15 cellular contexts compared by ENCODE assay signal in genomic region chr17:5033352-5034015, GRCh38. TPM values are rescaled to one million over a fixed set of nuclear protein-coding genes. Genes with fewer than 3 reads are reported as not detected.
DNase-seq lines count a peak whose midpoint lies in the region; ATAC-seq, FAIRE-seq and TF ChIP-seq lines count a peak whose summit lies in the region.
"Had no signal": no experiment of that assay in that cellular context is flagged by ENCODE, and none has a peak within 500 bp of the region (broad histone marks: within the 10 kb centered on the region; RNA-seq: fewer than 3 reads in every experiment).

No MANE protein-coding gene starts in this region.

- H3K23ac ChIP-seq in H1 (ENCODE audit: insufficient read length): no peak overlapping the region

- CTCF ChIA-PET in H1 (lab: Charles Lee; ENCODE audit: partially characterized antibody): interaction anchor here (0.7 to 11.5 kb wide), 5 partner anchors 8 to 270 kb away, joined by 3 to 102 read pairs (median 5); no protein-coding TSS in a partner anchor
- CTCF ChIA-PET in activated CD4-positive, alpha-beta T cell treated with anti-CD3 and anti-CD28 coated beads, Interleukin-2, amount 10 ng/mL, durations not matched to agents 7 days and 5 days (lab: Charles Lee): interaction anchor here (0.6 to 1.4 kb wide), 2 partner anchors 9 to 12 kb away, joined by 3 to 7 read pairs; no protein-coding TSS in a partner anchor

- no peak overlapping the region for H4K5ac ChIP-seq in H1 (ENCODE audit: insufficient read length, low read depth, low read length)

- 83% methylated on average over 12 of the region's 13 CpGs; no CpG with 5 or more reads in 1 of the 2 experiments for WGBS in H1 (ENCODE audit: extremely low coverage in 1 of 2, insufficient coverage in 1 of 2, insufficient read length in 1 of 2, insufficient replicate concordance in 2 of 2, low coverage in 1 of 2, low lambda C conversion rate in 2 of 2, missing lambda C conversion rate in 1 of 2), 2 experiments

- H3K4me3 Mint-ChIP-seq in progenitor cell of endocrine pancreas (ENCODE audit: low read depth): no peak overlapping the region
- H3K4me3 Mint-ChIP-seq in activated CD4-positive, alpha-beta T cell treated with anti-CD3 and anti-CD28 coated beads, Interleukin-2, amount 10 ng/mL, durations not matched to agents 7 days and 5 days: no peak overlapping the region

- peaks cover 0 to 14% (median 1%) of the 10 kb centered on the region in 4 experiments; a peak in 5 of 7 replicates for H3K27me3 ChIP-seq in H1 (replicated peaks in 1 of 4; ENCODE audit: control insufficient read depth in 3 of 4, extremely low read depth in 1 of 4, insufficient read depth in 3 of 4, low read length in 3 of 4)

- H2BK15ac ChIP-seq in H1 (ENCODE audit: low read length): peak overlapping the region; percentile 61; the same call in 1 of the 2 replicates

- no peak overlapping the region for H3K9ac ChIP-seq in H1 (replicated peaks in 1 of 4; ENCODE audit: extremely low read depth in 1 of 4, low read depth in 3 of 4, low read length in 3 of 4)

- ATAC-seq in HG03565 (IDR thresholded peaks at IDR 0.05; ENCODE audit: unreplicated experiment): no peak

- POLR2A ChIA-PET in H1 (lab: Charles Lee; ENCODE audit: partially characterized antibody): interaction anchor here (1.5 to 1.7 kb wide), 2 partner anchors 12 to 37 kb away, joined by 3 to 5 read pairs; no protein-coding TSS in a partner anchor
- POLR2A ChIA-PET in activated CD4-positive, alpha-beta T cell treated with anti-CD3 and anti-CD28 coated beads, Interleukin-2, amount 10 ng/mL, durations not matched to agents 7 days and 5 days (lab: Charles Lee): no interaction called here

- H3K79me1 ChIP-seq in H1 (ENCODE audit: low read depth, low read length): no peaks in the 10 kb centered on the region

- H4K20me1 ChIP-seq in H1 (replicated peaks in 1 of 2; ENCODE audit: control insufficient read depth in 1 of 2, insufficient read depth in 2 of 2, low read length in 2 of 2): no peaks in the 10 kb centered on the region

- no peaks in the 10 kb centered on the region; a peak in 1 of 7 replicates for H3K4me1 ChIP-seq in H1 (replicated peaks in 1 of 4; ENCODE audit: control insufficient read depth in 3 of 4, insufficient read depth in 4 of 4, low read length in 3 of 4)

- H4K8ac ChIP-seq in H1 (ENCODE audit: extremely low read depth, insufficient read depth, low read length): no peak overlapping the region; the same call in 1 of the 2 replicates

- peak; percentile 20 for FAIRE-seq in HTR-8/SVneo (lab: Jason Lieb, UNC)
- no peak for FAIRE-seq in H1 (lab: Jason Lieb, UNC)
- no peak for FAIRE-seq in H54 (lab: Jason Lieb, UNC)

- no peak overlapping the region for H2BK120ac ChIP-seq in H1 (replicated peaks; ENCODE audit: low read depth, low read length)

- peaks cover 31% of the 10 kb centered on the region for H3K27me3 Mint-ChIP-seq in progenitor cell of endocrine pancreas
- H3K27me3 Mint-ChIP-seq in activated CD4-positive, alpha-beta T cell treated with anti-CD3 and anti-CD28 coated beads, Interleukin-2, amount 10 ng/mL, durations not matched to agents 7 days and 5 days: no peaks in the 10 kb centered on the region

- H3K27ac Mint-ChIP-seq in progenitor cell of endocrine pancreas: no peak overlapping the region
- H3K27ac Mint-ChIP-seq in activated CD4-positive, alpha-beta T cell treated with anti-CD3 and anti-CD28 coated beads, Interleukin-2, amount 10 ng/mL, durations not matched to agents 7 days and 5 days: no peak overlapping the region

- no peak overlapping the region for H3K56ac ChIP-seq in H1 (replicated peaks; ENCODE audit: insufficient read length, low read depth, low read length)

- H3K4ac ChIP-seq in H1 (replicated peaks; ENCODE audit: insufficient read length, low read depth, low read length): no peak overlapping the region

- peaks cover 2% of the 10 kb centered on the region for H3K4me1 Mint-ChIP-seq in progenitor cell of endocrine pancreas (ENCODE audit: low read depth)
- H3K4me1 Mint-ChIP-seq in activated CD4-positive, alpha-beta T cell treated with anti-CD3 and anti-CD28 coated beads, Interleukin-2, amount 10 ng/mL, durations not matched to agents 7 days and 5 days: peaks cover 33% of the 10 kb centered on the region

- no peak overlapping the region for H3K14ac ChIP-seq in H1 (ENCODE audit: insufficient read length)

- H3K36me3 ChIP-seq in H1 (ENCODE audit: control insufficient read depth in 2 of 4, insufficient read depth in 4 of 4, low read length in 3 of 4): no peaks in the 10 kb centered on the region

- no peaks in the 10 kb centered on the region for H3K79me2 ChIP-seq in H1 (ENCODE audit: control insufficient read depth in 1 of 2, insufficient read depth in 2 of 2, low read length in 2 of 2)

- H2BK20ac ChIP-seq in H1 (ENCODE audit: low read length): no peak overlapping the region

- no peak overlapping the region for H4K91ac ChIP-seq in H1 (replicated peaks; ENCODE audit: insufficient read length, low read length)

- TF ChIP-seq EP300 in H1 (IDR thresholded peaks at IDR 0.05; ENCODE audit: borderline replicate concordance in 1 of 2, low read depth in 2 of 2, low read length in 2 of 2): no peak

- no peaks in the 10 kb centered on the region for H3K36me3 Mint-ChIP-seq in progenitor cell of endocrine pancreas (ENCODE audit: insufficient read depth)
- H3K36me3 Mint-ChIP-seq in activated CD4-positive, alpha-beta T cell treated with anti-CD3 and anti-CD28 coated beads, Interleukin-2, amount 10 ng/mL, durations not matched to agents 7 days and 5 days (ENCODE audit: low read depth): peaks cover 4% of the 10 kb centered on the region

- H3K23me2 ChIP-seq in H1 (ENCODE audit: low read depth, low read length): peaks cover 4% of the 10 kb centered on the region; the same call in 1 of the 2 replicates

- H3K9me3 Mint-ChIP-seq in progenitor cell of endocrine pancreas (ENCODE audit: low read depth): no peaks in the 10 kb centered on the region
- no peaks in the 10 kb centered on the region for H3K9me3 Mint-ChIP-seq in activated CD4-positive, alpha-beta T cell treated with anti-CD3 and anti-CD28 coated beads, Interleukin-2, amount 10 ng/mL, durations not matched to agents 7 days and 5 days

- no peak overlapping the region for H3K4me3 ChIP-seq in GM12875 (ENCODE audit: low read depth, low read length)
- H3K4me3 ChIP-seq in H1 (ENCODE audit: extremely low read depth in 1 of 4, insufficient read depth in 2 of 4, low read depth in 3 of 4, low read length in 4 of 4): no peak overlapping the region

- no peak overlapping the region for H3K18ac ChIP-seq in H1 (ENCODE audit: extremely low read depth, low read length)

- TF ChIP-seq CTCF in GM12875 (IDR thresholded peaks at IDR 0.05; ENCODE audit: borderline replicate concordance, insufficient read depth, low read depth, low read length): 0 out of 2 replicates have a peak, but pooled peaks have one; percentile 1
- TF ChIP-seq CTCF in H1 (IDR thresholded peaks at IDR 0.05; ENCODE audit: control extremely low read depth in 1 of 3, insufficient read depth in 1 of 3, low read depth in 1 of 3, low read length in 3 of 3): peak in 1 of 3 experiments; percentile 2; a peak in 1 of 4 replicates
- TF ChIP-seq CTCF in progenitor cell of endocrine pancreas (IDR thresholded peaks at IDR 0.05; ENCODE audit: unreplicated experiment): peak; percentile 28

- H2BK5ac ChIP-seq in H1 (ENCODE audit: low read depth, low read length): no peak overlapping the region

- no peaks in the 10 kb centered on the region for H3K9me3 ChIP-seq in H1 (ENCODE audit: insufficient read depth in 2 of 2, low read depth in 1 of 2, low read length in 1 of 2)

- TF ChIP-seq POLR2A in H1 (IDR thresholded peaks at IDR 0.05; ENCODE audit: control extremely low read depth in 1 of 2, low read depth in 2 of 2, low read length in 2 of 2): no peak
- TF ChIP-seq POLR2A in H54 (IDR thresholded peaks at IDR 0.05; ENCODE audit: low read depth, low read length): no peak

- no peak for DNase-seq in HTR-8/SVneo (ENCODE audit: insufficient read length, low spot score)
- no peak for DNase-seq in H1 (ENCODE audit: low read depth in 1 of 2, low spot score in 2 of 2)
- no peak for DNase-seq in progenitor cell of endocrine pancreas (ENCODE audit: low spot score, unreplicated experiment)
- no peak for DNase-seq in activated CD4-positive, alpha-beta T cell treated with anti-CD3 and anti-CD28 coated beads, Interleukin-2, amount 10 ng/mL, durations not matched to agents 7 days and 5 days
- no peak for DNase-seq in NCI-H1930 (lab: John Stamatoyannopoulos, UW)
- DNase-seq in H54 (ENCODE audit: insufficient read length, low spot score): no peak
- DNase-seq: AML-193, NCI-H1417 treated with DMSO at 0.1 percent for 48 hours, NCI-H187 treated with DMSO at 0.1 percent for 48 hours, NCI-H345, NCI-H524 treated with DMSO at 0.1 percent for 48 hours, T-helper 1 cell had no signal

- no peak overlapping the region for H2AK5ac ChIP-seq in H1 (ENCODE audit: low read depth, low read length)

- no peak overlapping the region for H3K4me2 ChIP-seq in H1 (ENCODE audit: insufficient read depth in 1 of 2, low read depth in 2 of 2, low read length in 2 of 2)

- no peak overlapping the region for H3K27ac ChIP-seq in H1 (ENCODE audit: low read depth, low read length)

- TF ChIP-seq RAD21 in H1 (IDR thresholded peaks at IDR 0.05 in 1 of 2, conservative IDR thresholded peaks at IDR 0.05 in 1 of 2; ENCODE audit: low read depth in 2 of 2, low read length in 2 of 2): no peak

- H2AFZ ChIP-seq in H1 (ENCODE audit: low read length): no peak overlapping the region

- peak overlapping the region; percentile 88; the same call in 1 of the 2 replicates for H2BK12ac ChIP-seq in H1 (ENCODE audit: low read depth, low read length)

RNA-seq across cellular contexts. Expression of gene SLC52A1, which starts 1.7 kb away (rescaled TPM):
- total RNA-seq in H1 (2021; fragmentation: NEBNext Ultra II Directional; extraction: Animal tissue kit (Norgen Biotek cat#: 25700)): 0.61 and 0.63 TPM in 2 replicates
- 0.67 and 1.2 TPM in 2 replicates for polyA plus RNA-seq in H1 (2011; rRNA removed)
- polyA plus RNA-seq in H1 (2011; cell fraction: cytosol; rRNA removed): 0.84 TPM
- 2.1 TPM for polyA plus RNA-seq in H1 (2011; cell fraction: nucleus; rRNA removed)
- 0.32 to 0.46 TPM (median 0.42 TPM) in 4 replicates for polyA plus RNA-seq in H1 (2012, experiment 1 of 2)
- polyA plus RNA-seq in H1 (2012, experiment 2 of 2): 0.31 TPM
- polyA plus RNA-seq in H1 (2013, experiment 1 of 2): 0.51 TPM
- polyA plus RNA-seq in H1 (2013, experiment 2 of 2): 0.50 TPM
- polyA minus RNA-seq in H1 (2011; rRNA and poly(A)+ RNA removed): 0.24 and 0.32 TPM in 2 replicates
- polyA minus RNA-seq in H1 (2011; cell fraction: cytosol; rRNA and poly(A)+ RNA removed): 0.73 TPM
- not detected for polyA minus RNA-seq in H1 (2011; cell fraction: nucleus; rRNA and poly(A)+ RNA removed)
- not detected in 2 replicates for total RNA-seq in progenitor cell of endocrine pancreas
- total RNA-seq in activated CD4-positive, alpha-beta T cell treated with anti-CD3 and anti-CD28 coated beads, Interleukin-2, amount 10 ng/mL, durations not matched to agents 7 days and 5 days: under 1 TPM; 0.48 to 0.82 TPM
- total RNA-seq: M059J had no signal

RNA-seq across cellular contexts. Expression of gene KIF1C, which starts 35.7 kb away (rescaled TPM):
- 114 and 118 TPM in 2 replicates for total RNA-seq in H1 (2021; fragmentation: NEBNext Ultra II Directional; extraction: Animal tissue kit (Norgen Biotek cat#: 25700))
- 14.3 and 28.7 TPM in 2 replicates for polyA plus RNA-seq in H1 (2011; rRNA removed)
- 27.4 TPM for polyA plus RNA-seq in H1 (2011; cell fraction: cytosol; rRNA removed)
- 53.5 TPM for polyA plus RNA-seq in H1 (2011; cell fraction: nucleus; rRNA removed)
- 43.1 to 70.2 TPM (median 60.5 TPM) in 4 replicates for polyA plus RNA-seq in H1 (2012, experiment 1 of 2)
- polyA plus RNA-seq in H1 (2012, experiment 2 of 2): 25.9 TPM
- polyA plus RNA-seq in H1 (2013, experiment 1 of 2): 32.0 TPM
- polyA plus RNA-seq in H1 (2013, experiment 2 of 2): 29.7 TPM
- polyA minus RNA-seq in H1 (2011; rRNA and poly(A)+ RNA removed): 66.8 and 74.1 TPM in 2 replicates
- 28.2 TPM for polyA minus RNA-seq in H1 (2011; cell fraction: cytosol; rRNA and poly(A)+ RNA removed)
- polyA minus RNA-seq in H1 (2011; cell fraction: nucleus; rRNA and poly(A)+ RNA removed): 26.9 TPM
- 104 and 111 TPM in 2 replicates for total RNA-seq in progenitor cell of endocrine pancreas
- 10 to 100 TPM; 36.6 to 48.8 TPM for total RNA-seq in activated CD4-positive, alpha-beta T cell treated with anti-CD3 and anti-CD28 coated beads, Interleukin-2, amount 10 ng/mL, durations not matched to agents 7 days and 5 days

RNA-seq across cellular contexts. Expression of gene INCA1, which starts 36.2 kb away (rescaled TPM):
- 1.1 and 1.4 TPM in 2 replicates for total RNA-seq in H1 (2021; fragmentation: NEBNext Ultra II Directional; extraction: Animal tissue kit (Norgen Biotek cat#: 25700))
- 0.80 and 0.89 TPM in 2 replicates for polyA plus RNA-seq in H1 (2011; rRNA removed)
- polyA plus RNA-seq in H1 (2011; cell fraction: cytosol; rRNA removed): 0.78 TPM
- 3.1 TPM for polyA plus RNA-seq in H1 (2011; cell fraction: nucleus; rRNA removed)
- 1.2 to 1.7 TPM (median 1.5 TPM) in 4 replicates for polyA plus RNA-seq in H1 (2012, experiment 1 of 2)
- polyA plus RNA-seq in H1 (2012, experiment 2 of 2): 0.97 TPM
- polyA plus RNA-seq in H1 (2013, experiment 1 of 2): 0.91 TPM
- polyA plus RNA-seq in H1 (2013, experiment 2 of 2): 0.61 TPM
- polyA minus RNA-seq in H1 (2011; rRNA and poly(A)+ RNA removed): 0.24 and 0.82 TPM in 2 replicates
- not detected for polyA minus RNA-seq in H1 (2011; cell fraction: cytosol; rRNA and poly(A)+ RNA removed)
- polyA minus RNA-seq in H1 (2011; cell fraction: nucleus; rRNA and poly(A)+ RNA removed): 0.90 TPM
- total RNA-seq in progenitor cell of endocrine pancreas: 2.8 and 3.3 TPM in 2 replicates
- total RNA-seq in activated CD4-positive, alpha-beta T cell treated with anti-CD3 and anti-CD28 coated beads, Interleukin-2, amount 10 ng/mL, durations not matched to agents 7 days and 5 days: under 1 TPM; 0.35 to 0.50 TPM
- total RNA-seq: M059J had no signal

RNA-seq across cellular contexts. Expression of gene ZFP3, which starts 44.8 kb away (rescaled TPM):
- 0.15 and 0.17 TPM in 2 replicates for total RNA-seq in H1 (2021; fragmentation: NEBNext Ultra II Directional; extraction: Animal tissue kit (Norgen Biotek cat#: 25700))
- 0.31 and 0.44 TPM in 2 replicates for polyA plus RNA-seq in H1 (2011; rRNA removed)
- polyA plus RNA-seq in H1 (2011; cell fraction: cytosol; rRNA removed): 0.37 TPM
- polyA plus RNA-seq in H1 (2011; cell fraction: nucleus; rRNA removed): 0.20 TPM
- polyA plus RNA-seq in H1 (2012, experiment 1 of 2): 0.28 to 0.39 TPM (median 0.34 TPM) in 4 replicates
- 0.03 TPM for polyA plus RNA-seq in H1 (2012, experiment 2 of 2)
- 0.39 TPM for polyA plus RNA-seq in H1 (2013, experiment 1 of 2)
- 0.33 TPM for polyA plus RNA-seq in H1 (2013, experiment 2 of 2)
- 0.49 and 0.66 TPM in 2 replicates for polyA minus RNA-seq in H1 (2011; rRNA and poly(A)+ RNA removed)
- polyA minus RNA-seq in H1 (2011; cell fraction: cytosol; rRNA and poly(A)+ RNA removed): 0.44 TPM
- 1.7 TPM for polyA minus RNA-seq in H1 (2011; cell fraction: nucleus; rRNA and poly(A)+ RNA removed)
- 0.98 and 1.3 TPM in 2 replicates for total RNA-seq in progenitor cell of endocrine pancreas
- 1 to 10 TPM; 6.5 to 7.5 TPM for total RNA-seq in activated CD4-positive, alpha-beta T cell treated with anti-CD3 and anti-CD28 coated beads, Interleukin-2, amount 10 ng/mL, durations not matched to agents 7 days and 5 days

RNA-seq across cellular contexts. Expression of gene CAMTA2, which starts 46.0 kb away (rescaled TPM):
- total RNA-seq in H1 (2021; fragmentation: NEBNext Ultra II Directional; extraction: Animal tissue kit (Norgen Biotek cat#: 25700)): 11.4 and 12.0 TPM in 2 replicates
- polyA plus RNA-seq in H1 (2011; rRNA removed): 5.5 and 13.7 TPM in 2 replicates
- polyA plus RNA-seq in H1 (2011; cell fraction: cytosol; rRNA removed): 4.1 TPM
- polyA plus RNA-seq in H1 (2011; cell fraction: nucleus; rRNA removed): 29.2 TPM
- 8.2 to 14.4 TPM (median 11.6 TPM) in 4 replicates for polyA plus RNA-seq in H1 (2012, experiment 1 of 2)
- 29.1 TPM for polyA plus RNA-seq in H1 (2012, experiment 2 of 2)
- polyA plus RNA-seq in H1 (2013, experiment 1 of 2): 10.3 TPM
- polyA plus RNA-seq in H1 (2013, experiment 2 of 2): 9.5 TPM
- 2.1 and 7.3 TPM in 2 replicates for polyA minus RNA-seq in H1 (2011; rRNA and poly(A)+ RNA removed)
- 7.0 TPM for polyA minus RNA-seq in H1 (2011; cell fraction: cytosol; rRNA and poly(A)+ RNA removed)
- 10.2 TPM for polyA minus RNA-seq in H1 (2011; cell fraction: nucleus; rRNA and poly(A)+ RNA removed)
- total RNA-seq in progenitor cell of endocrine pancreas: 34.1 and 34.2 TPM in 2 replicates
- 10 to 100 TPM; 58.2 to 62.7 TPM for total RNA-seq in activated CD4-positive, alpha-beta T cell treated with anti-CD3 and anti-CD28 coated beads, Interleukin-2, amount 10 ng/mL, durations not matched to agents 7 days and 5 days
